ENCODE assay signal across 10 cellular contexts in the genomic region with DNA sequence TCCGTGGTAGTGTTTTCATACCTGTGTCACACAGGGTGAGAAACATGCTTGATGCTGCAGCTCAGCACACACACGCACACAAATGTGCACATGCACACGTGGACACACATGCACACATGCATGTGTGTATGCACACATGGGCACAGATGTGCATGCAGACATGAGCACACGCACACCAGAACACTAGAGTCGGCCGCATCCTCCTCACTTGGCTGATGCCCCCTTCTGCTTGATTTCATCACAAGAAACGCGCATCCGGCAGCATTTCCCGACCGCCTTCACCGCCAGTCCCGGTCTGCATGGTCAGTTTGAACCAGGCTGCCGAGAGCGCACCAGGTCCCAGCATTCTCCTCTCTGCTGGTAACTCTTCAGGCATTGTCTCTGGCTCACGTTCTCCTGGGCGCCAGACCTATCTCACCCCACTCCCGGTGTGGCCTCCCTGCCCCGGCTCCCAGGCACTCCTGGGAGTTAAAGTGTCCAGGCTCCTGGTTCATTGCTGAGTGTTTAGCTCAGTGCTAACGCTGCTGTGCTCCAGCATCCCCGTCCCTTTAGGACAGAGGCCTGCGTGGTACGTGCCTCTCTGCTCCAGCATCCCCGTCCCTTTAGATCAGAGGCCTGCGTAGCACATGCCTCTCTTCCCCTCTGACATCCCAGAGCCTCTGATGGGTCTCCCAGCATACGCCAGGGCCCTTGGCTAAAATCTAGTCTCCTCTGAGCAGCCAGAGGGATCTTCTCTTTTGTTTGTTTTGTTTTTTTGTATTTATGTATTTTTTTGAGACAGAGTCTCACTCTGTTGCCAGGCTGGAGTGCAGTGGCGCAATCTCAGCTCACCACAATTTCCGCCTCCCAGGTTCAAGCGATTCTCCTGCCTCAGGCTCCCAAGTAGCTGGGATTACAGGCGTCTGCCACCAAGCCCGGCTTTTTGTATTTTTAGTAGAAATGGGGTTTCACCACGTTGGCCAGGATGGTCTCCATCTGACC. TPM values are rescaled to one million over a fixed set of nuclear protein-coding genes. Genes with fewer than 3 reads are reported as not detected.
DNase-seq lines count a peak whose midpoint lies in the region; ATAC-seq and TF ChIP-seq lines count a peak whose summit lies in the region.
"Had no signal": no experiment of that assay in that cellular context is flagged by ENCODE, and none has a peak within 500 bp of the region (broad histone marks: within the 10 kb centered on the region; RNA-seq: fewer than 3 reads in every experiment).

No MANE protein-coding gene starts in this region.

- no peak overlapping the region for H2AK9ac ChIP-seq in IMR-90 (replicated peaks; ENCODE audit: low read depth, low read length, poor library complexity)

- no peak for DNase-seq in IMR-90
- DNase-seq in WTC11 (ENCODE audit: low spot score), result no peak
- DNase-seq in glutamatergic neuron, result no peak
- DNase-seq in smooth muscle cell (lab: John Stamatoyannopoulos, UW; ENCODE audit: unreplicated experiment), result no peak
- no peak for DNase-seq in esophagus muscularis mucosa (ENCODE audit: extremely low spot score)
- no peak for DNase-seq in activated naive CD4-positive, alpha-beta T cell treated with anti-CD3 and anti-CD28 coated beads, Interleukin-2, amount 50 U/mL, for 72 hours (ENCODE audit: low spot score in 2 of 2)
- DNase-seq in activated CD4-positive, alpha-beta memory T cell treated with anti-CD3 and anti-CD28 coated beads, Interleukin-2, amount 10 ng/mL, durations not matched to agents 7 days and 5 days, result no peak
- DNase-seq: SHP77 treated with DMSO at 0.1 percent for 48 hours had no signal

- no peaks in the 10 kb centered on the region for H3K27me3 ChIP-seq in IMR-90 (ENCODE audit: control insufficient read depth, insufficient read depth, low read length)
- no peaks in the 10 kb centered on the region for H3K27me3 ChIP-seq in smooth muscle cell (ENCODE audit: low read depth)
- H3K27me3 ChIP-seq in esophagus muscularis mucosa, result no peaks in the 10 kb centered on the region

- no peak overlapping the region for H2AK5ac ChIP-seq in IMR-90 (ENCODE audit: low read depth, low read length)

- TF ChIP-seq RAD21 in IMR-90 (IDR thresholded peaks at IDR 0.05; ENCODE audit: low read length), result no peak

- H4K20me1 ChIP-seq in IMR-90 (ENCODE audit: insufficient read depth, low read length) (peaks cover 39% of the 10 kb centered on the region), smooth muscle cell (ENCODE audit: low read depth) (peaks cover 92% of the 10 kb centered on the region)

- TF ChIP-seq CTCF in IMR-90 (conservative IDR thresholded peaks at IDR 0.05; ENCODE audit: low read depth, low read length), result no peak
- no peak for TF ChIP-seq CTCF in WTC11 (IDR thresholded peaks at IDR 0.05)
- no peak for TF ChIP-seq CTCF in glutamatergic neuron (IDR thresholded peaks at IDR 0.05; ENCODE audit: partially characterized antibody, unreplicated experiment)
- TF ChIP-seq CTCF in smooth muscle cell (IDR thresholded peaks at IDR 0.05; ENCODE audit: borderline replicate concordance, insufficient read depth, poor library complexity, severe bottlenecking), result no peak
- TF ChIP-seq CTCF in esophagus muscularis mucosa (IDR thresholded peaks at IDR 0.05), result no peak

- H4K91ac ChIP-seq in IMR-90 (ENCODE audit: insufficient read depth, low read depth, low read length), result no peak overlapping the region

- H4K8ac ChIP-seq in IMR-90 (ENCODE audit: low read depth in 2 of 2, low read length in 2 of 2), result no peak overlapping the region

- no peak overlapping the region for H2AFZ ChIP-seq in IMR-90 (replicated peaks; ENCODE audit: low read length, poor library complexity)
- no peak overlapping the region for H2AFZ ChIP-seq in smooth muscle cell (ENCODE audit: low read depth)

- H3K4me3 ChIP-seq in IMR-90 (ENCODE audit: insufficient read depth, low read depth, low read length), result no peak overlapping the region
- no peak overlapping the region for H3K4me3 ChIP-seq in smooth muscle cell
- H3K4me3 ChIP-seq in esophagus muscularis mucosa, result no peak overlapping the region

- H3K56ac ChIP-seq in IMR-90 (ENCODE audit: extremely low read depth, insufficient read depth, low read length), result no peak overlapping the region

- H2BK15ac ChIP-seq in IMR-90 (ENCODE audit: low read depth, low read length), result no peak overlapping the region

- H4K5ac ChIP-seq in IMR-90 (ENCODE audit: low read depth, low read length), result no peak overlapping the region

- no peak overlapping the region for H2BK20ac ChIP-seq in IMR-90 (ENCODE audit: low read depth, low read length)

- no peak overlapping the region for H3K4me3 Mint-ChIP-seq in WTC11
- peak overlapping the region; percentile 25 for H3K4me3 Mint-ChIP-seq in glutamatergic neuron (ENCODE audit: unreplicated experiment)
- no peak overlapping the region for H3K4me3 Mint-ChIP-seq in activated CD4-positive, alpha-beta memory T cell treated with anti-CD3 and anti-CD28 coated beads, Interleukin-2, amount 10 ng/mL, durations not matched to agents 7 days and 5 days
- H3K4me3 Mint-ChIP-seq: activated T-helper 1 cell treated with anti-CD3 and anti-CD28 coated beads, Interleukin-12 subunit alpha, Interleukin-12 subunit beta, Interleukin-2, Interleukin-4 antibody, amounts not matched to agents 30 ng/mL and 10 ng/mL and 1 ng/mL, durations not matched to agents 14 hours and 24 hours and 36 hours had no signal

- no peaks in the 10 kb centered on the region for H3F3A ChIP-seq in smooth muscle cell (ENCODE audit: low read depth)

- H3K9me1 ChIP-seq in IMR-90 (ENCODE audit: insufficient read depth, low read length), result peaks cover 5% of the 10 kb centered on the region

- BruUV-seq in IMR-90 (replicated peaks; lab: Mats Ljungman, UMichigan), result no TSS peak

- dilution Hi-C loops in IMR-90 (cut with HindIII; ENCODE audit: low sequenced_read_pairs, unreplicated experiment), result no loop called here

- 94% methylated on average over 22 of the region's 32 CpGs; no CpG with 5 or more reads in 1 of the 2 experiments for WGBS in IMR-90 (ENCODE audit: extremely low coverage in 2 of 2, insufficient read length in 1 of 2), 2 experiments
- WGBS in smooth muscle cell (ENCODE audit: low lambda C conversion rate), result 87% methylated on average over 32 of the region's 32 CpGs
- WGBS in esophagus muscularis mucosa, result 87% methylated on average over 31 of the region's 32 CpGs

- no peak overlapping the region for H3K4ac ChIP-seq in IMR-90 (ENCODE audit: low read depth, low read length)

- peaks cover 77% of the 10 kb centered on the region for H3K79me2 ChIP-seq in smooth muscle cell (ENCODE audit: low read depth)

- H3K27ac Mint-ChIP-seq in WTC11 (peak overlapping the region; percentile 65; the same call in 1 of the 2 replicates), glutamatergic neuron (ENCODE audit: unreplicated experiment) (peak overlapping the region; percentile 75)
- peak overlapping the region in 1 of 2 donors; percentile 70 for H3K27ac Mint-ChIP-seq in activated naive CD4-positive, alpha-beta T cell treated with anti-CD3 and anti-CD28 coated beads, Interleukin-2, amount 50 U/mL, for 72 hours
- no peak overlapping the region for H3K27ac Mint-ChIP-seq in activated CD4-positive, alpha-beta memory T cell treated with anti-CD3 and anti-CD28 coated beads, Interleukin-2, amount 10 ng/mL, durations not matched to agents 7 days and 5 days

- no peak overlapping the region for H2BK120ac ChIP-seq in IMR-90 (ENCODE audit: low read depth, low read length)

- H3K4me2 ChIP-seq in IMR-90 (ENCODE audit: low read depth, low read length) (no peak overlapping the region), smooth muscle cell (no peak overlapping the region)

- no peak overlapping the region for H3K18ac ChIP-seq in IMR-90 (ENCODE audit: low read depth, low read length)

- H3K27me3 Mint-ChIP-seq in WTC11 (ENCODE audit: low read depth) (no peaks in the 10 kb centered on the region), glutamatergic neuron (ENCODE audit: unreplicated experiment) (peaks cover 5% of the 10 kb centered on the region)
- no peaks in the 10 kb centered on the region for H3K27me3 Mint-ChIP-seq in activated CD4-positive, alpha-beta memory T cell treated with anti-CD3 and anti-CD28 coated beads, Interleukin-2, amount 10 ng/mL, durations not matched to agents 7 days and 5 days

- intact Hi-C loops in IMR-90 (cut with micrococcal nuclease) (no loop called here), esophagus muscularis mucosa (cut with DNase I) (no loop called here)

- H3K36me3 Mint-ChIP-seq in WTC11, result no peaks in the 10 kb centered on the region
- no peaks in the 10 kb centered on the region for H3K36me3 Mint-ChIP-seq in glutamatergic neuron (ENCODE audit: unreplicated experiment)
- H3K36me3 Mint-ChIP-seq in activated naive CD4-positive, alpha-beta T cell treated with anti-CD3 and anti-CD28 coated beads, Interleukin-2, amount 50 U/mL, for 72 hours, result no peaks in the 10 kb centered on the region
- no peaks in the 10 kb centered on the region for H3K36me3 Mint-ChIP-seq in activated CD4-positive, alpha-beta memory T cell treated with anti-CD3 and anti-CD28 coated beads, Interleukin-2, amount 10 ng/mL, durations not matched to agents 7 days and 5 days (ENCODE audit: low read depth)

- H3K9ac ChIP-seq in IMR-90 (ENCODE audit: low read depth, low read length) (no peak overlapping the region), smooth muscle cell (ENCODE audit: low read depth) (no peak overlapping the region)

- TF ChIP-seq EP300 in esophagus muscularis mucosa (IDR thresholded peaks at IDR 0.05), result no peak

- TF ChIP-seq POLR2A in IMR-90 (IDR thresholded peaks at IDR 0.05; ENCODE audit: low read depth, low read length) (no peak), esophagus muscularis mucosa (IDR thresholded peaks at IDR 0.05; ENCODE audit: low read depth) (no peak)

- peaks cover 3% of the 10 kb centered on the region; the same call in 1 of the 2 replicates for H3K4me1 ChIP-seq in IMR-90 (ENCODE audit: control insufficient read depth, insufficient read depth, low read length)
- H3K4me1 ChIP-seq in smooth muscle cell (ENCODE audit: low read depth), result peaks cover 4% of the 10 kb centered on the region
- peaks cover 72 to 81% (median 80%) of the 10 kb centered on the region in 4 donors for H3K4me1 ChIP-seq in esophagus muscularis mucosa

- POLR2A ChIA-PET in IMR-90 (lab: Charles Lee; ENCODE audit: unreplicated experiment), result no interaction called here
- POLR2A ChIA-PET in WTC11 (lab: Charles Lee), result no interaction called here
- POLR2A ChIA-PET in activated CD4-positive, alpha-beta memory T cell treated with anti-CD3 and anti-CD28 coated beads, Interleukin-2, amount 10 ng/mL, durations not matched to agents 7 days and 5 days (lab: Charles Lee), result no interaction called here

- CTCF ChIA-PET in IMR-90 (lab: Yijun Ruan, JAX), result interaction anchor here (0.7 kb wide), 1 partner anchor 13 kb away, joined by 4 read pairs; no protein-coding TSS in a partner anchor
- CTCF ChIA-PET in WTC11 (lab: Charles Lee), result interaction anchor here (0.7 to 2.1 kb wide), 3 partner anchors 10 to 51 kb away, joined by 3 to 8 read pairs (median 4); no protein-coding TSS in a partner anchor
- CTCF ChIA-PET in activated CD4-positive, alpha-beta memory T cell treated with anti-CD3 and anti-CD28 coated beads, Interleukin-2, amount 10 ng/mL, durations not matched to agents 7 days and 5 days (lab: Charles Lee), result interaction anchor here (1.2 to 1.7 kb wide), 2 partner anchors 13 to 27 kb away, joined by 3 to 5 read pairs; no protein-coding TSS in a partner anchor

- no peak overlapping the region for H2BK5ac ChIP-seq in IMR-90 (ENCODE audit: low read depth, low read length, poor library complexity, severe bottlenecking)

- no peak overlapping the region for H3K23ac ChIP-seq in IMR-90 (ENCODE audit: low read depth, low read length)

- ATAC-seq in IMR-90 (ENCODE audit: low read depth) (peak; percentile 29; the same call in 1 of the 2 replicates), WTC11 (no peak), HG03439 (IDR thresholded peaks at IDR 0.05; ENCODE audit: unreplicated experiment) (no peak)
- no peak for ATAC-seq in activated naive CD4-positive, alpha-beta T cell treated with anti-CD3 and anti-CD28 coated beads, Interleukin-2, amount 50 U/mL, for 72 hours

- in situ Hi-C loops in IMR-90 (cut with MboI; ENCODE audit: low sequenced_read_pairs), result no loop called here

- H3K79me1 ChIP-seq in IMR-90 (ENCODE audit: low read depth in 1 of 2, low read length in 2 of 2), result peaks cover 7 to 37% of the 10 kb centered on the region in 2 experiments

- H3K9me3 ChIP-seq in IMR-90 (ENCODE audit: control insufficient read depth, insufficient read depth, low read length) (no peaks in the 10 kb centered on the region), smooth muscle cell (replicated peaks; ENCODE audit: low read depth) (no peaks in the 10 kb centered on the region), esophagus muscularis mucosa (no peaks in the 10 kb centered on the region)

- H3K4me1 Mint-ChIP-seq in WTC11 (peaks cover 6% of the 10 kb centered on the region; the same call in 1 of the 2 replicates), glutamatergic neuron (ENCODE audit: low read depth, unreplicated experiment) (peaks cover 37% of the 10 kb centered on the region)
- H3K4me1 Mint-ChIP-seq in activated CD4-positive, alpha-beta memory T cell treated with anti-CD3 and anti-CD28 coated beads, Interleukin-2, amount 10 ng/mL, durations not matched to agents 7 days and 5 days, result peaks cover 7% of the 10 kb centered on the region

- no peak overlapping the region for H3K14ac ChIP-seq in IMR-90 (replicated peaks; ENCODE audit: low read depth, low read length)

- H3K36me3 ChIP-seq in IMR-90 (ENCODE audit: control insufficient read depth, insufficient read depth, low read length), result no peaks in the 10 kb centered on the region; the same call in 1 of the 2 replicates
- H3K36me3 ChIP-seq in smooth muscle cell (ENCODE audit: low read depth), result no peaks in the 10 kb centered on the region
- peaks cover 0 to 13% (median 6%) of the 10 kb centered on the region in 4 donors for H3K36me3 ChIP-seq in esophagus muscularis mucosa

- H3K9me3 Mint-ChIP-seq in WTC11 (no peaks in the 10 kb centered on the region), glutamatergic neuron (ENCODE audit: unreplicated experiment) (peaks cover 6% of the 10 kb centered on the region)
- H3K9me3 Mint-ChIP-seq in activated naive CD4-positive, alpha-beta T cell treated with anti-CD3 and anti-CD28 coated beads, Interleukin-2, amount 50 U/mL, for 72 hours, result no peaks in the 10 kb centered on the region
- no peaks in the 10 kb centered on the region for H3K9me3 Mint-ChIP-seq in activated CD4-positive, alpha-beta memory T cell treated with anti-CD3 and anti-CD28 coated beads, Interleukin-2, amount 10 ng/mL, durations not matched to agents 7 days and 5 days
- H3K9me3 Mint-ChIP-seq: activated T-helper 1 cell treated with anti-CD3 and anti-CD28 coated beads, Interleukin-12 subunit alpha, Interleukin-12 subunit beta, Interleukin-2, Interleukin-4 antibody, amounts not matched to agents 30 ng/mL and 10 ng/mL and 1 ng/mL, durations not matched to agents 14 hours and 24 hours and 36 hours had no signal

- no peak overlapping the region for H3K27ac ChIP-seq in IMR-90 (ENCODE audit: insufficient read depth, low read length)
- peak overlapping the region; percentile 69 for H3K27ac ChIP-seq in smooth muscle cell (ENCODE audit: low read depth)
- peak overlapping the region in 2 of 4 donors; percentile 64 to 86 for H3K27ac ChIP-seq in esophagus muscularis mucosa (replicated peaks in 1 of 4)

RNA-seq across cellular contexts. Expression of a gene that starts 16.0 kb away (rescaled TPM):
- total RNA-seq in IMR-90 (2012; rRNA removed), result 18.3 and 22.8 TPM in 2 replicates
- 32.6 and 36.1 TPM in 2 replicates for polyA plus RNA-seq in IMR-90 (2012; rRNA removed)
- 27.3 and 38.0 TPM in 2 replicates for polyA plus RNA-seq in IMR-90 (2012; cell fraction: cytosol; rRNA removed)
- 37.9 and 82.6 TPM in 2 replicates for polyA plus RNA-seq in IMR-90 (2012; cell fraction: nucleus; rRNA removed; ENCODE audit: low replicate concordance)
- total RNA-seq in WTC11 (2021), result 16.9 to 20.7 TPM (median 18.4 TPM) in 3 replicates
- total RNA-seq in glutamatergic neuron (ENCODE audit: unreplicated experiment), result 252 TPM
- 27.8 and 41.9 TPM in 2 replicates for total RNA-seq in smooth muscle cell
- 26.6 and 47.2 TPM in 2 replicates for polyA plus RNA-seq in smooth muscle cell
- total RNA-seq in esophagus muscularis mucosa, result 10 to 100 TPM; 31.1 to 54.5 (median 36.7) TPM
- 10 to 100 TPM in 1 of 2 donors, 1 to 10 TPM in 1; 6.2 to 13.2 TPM for total RNA-seq in activated naive CD4-positive, alpha-beta T cell treated with anti-CD3 and anti-CD28 coated beads, Interleukin-2, amount 50 U/mL, for 72 hours
- total RNA-seq in activated CD4-positive, alpha-beta memory T cell treated with anti-CD3 and anti-CD28 coated beads, Interleukin-2, amount 10 ng/mL, durations not matched to agents 7 days and 5 days, result 1 to 10 TPM; 1.5 to 2.4 TPM

RNA-seq across cellular contexts. Expression of a gene that starts 59.3 kb away (rescaled TPM):
- total RNA-seq in IMR-90 (2012; rRNA removed) (5.0 and 7.2 TPM in 2 replicates), WTC11 (2021) (15.0 to 23.1 TPM (median 19.6 TPM) in 3 replicates), glutamatergic neuron (ENCODE audit: unreplicated experiment) (24.3 TPM), smooth muscle cell (5.8 and 11.9 TPM in 2 replicates), esophagus muscularis mucosa (10 to 100 TPM; 17.6 to 29.2 (median 25.8) TPM)
- polyA plus RNA-seq in IMR-90 (2012; rRNA removed) (40.3 and 44.2 TPM in 2 replicates), smooth muscle cell (21.5 and 30.9 TPM in 2 replicates)
- 36.0 and 41.8 TPM in 2 replicates for polyA plus RNA-seq in IMR-90 (2012; cell fraction: cytosol; rRNA removed)
- polyA plus RNA-seq in IMR-90 (2012; cell fraction: nucleus; rRNA removed; ENCODE audit: low replicate concordance), result 18.8 and 27.5 TPM in 2 replicates
- 10 to 100 TPM in 1 of 2 donors, 1 to 10 TPM in 1; 9.7 to 18.5 TPM for total RNA-seq in activated naive CD4-positive, alpha-beta T cell treated with anti-CD3 and anti-CD28 coated beads, Interleukin-2, amount 50 U/mL, for 72 hours
- 10 to 100 TPM; 30.3 to 31.6 TPM for total RNA-seq in activated CD4-positive, alpha-beta memory T cell treated with anti-CD3 and anti-CD28 coated beads, Interleukin-2, amount 10 ng/mL, durations not matched to agents 7 days and 5 days
